In the genomic region with DNA sequence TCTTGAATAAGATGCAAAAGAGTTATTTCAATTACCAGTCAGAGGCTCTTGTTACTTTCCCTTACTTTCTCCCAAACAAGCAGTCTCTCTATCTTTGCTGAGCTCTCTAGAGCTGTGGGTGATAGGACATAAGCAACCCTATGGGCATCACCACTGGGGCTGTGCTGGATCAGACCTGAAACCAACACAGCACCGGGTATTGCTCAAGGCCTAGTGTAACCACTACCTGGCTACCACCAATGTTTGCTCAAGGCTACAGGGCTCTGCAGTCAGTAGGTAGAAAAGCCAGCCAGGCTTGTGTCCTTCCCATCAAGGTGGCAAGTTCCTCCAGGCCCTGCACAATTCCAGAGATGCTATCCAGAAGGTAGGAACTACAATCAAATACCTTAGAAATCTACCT, we compare ENCODE assay signal across 39 cellular contexts. TPM values are rescaled to one million over a fixed set of nuclear protein-coding genes. Genes with fewer than 3 reads are reported as not detected.
"Had no signal": no experiment of that assay in that cellular context is flagged by ENCODE, and none has a peak within 500 bp of the region (broad histone marks: within the 10 kb centered on the region; RNA-seq: fewer than 3 reads in every experiment).

No MANE protein-coding gene starts in this region.

- H3K4me2 ChIP-seq: KMS-11 had no signal

- H3K4me3 ChIP-seq: MG63 had no signal

- H3K9ac ChIP-seq: KMS-11 had no signal

- H3K9me3 ChIP-seq: MG63 had no signal

- H3K36me3 ChIP-seq: MG63 had no signal

- H3K27ac ChIP-seq: KMS-11 had no signal

- H3K27me3 ChIP-seq: MG63 had no signal

- DNase-seq: Karpas-422, Kasumi-1, KG1, MG63, MM.1S, MV-4-11, NCI-H1048, NCI-H1092, NCI-H1092 treated with DMSO at 0.1 percent for 48 hours, NCI-H1105, NCI-H1105 treated with DMSO at 0.1 percent for 48 hours, NCI-H1417, NCI-H1417 treated with DMSO at 0.1 percent for 48 hours, NCI-H1436, NCI-H1436 treated with DMSO at 0.1 percent for 48 hours, NCI-H146, NCI-H1694, NCI-H1694 treated with DMSO at 0.1 percent for 48 hours, NCI-H187, NCI-H187 treated with DMSO at 0.1 percent for 48 hours, NCI-H1930, NCI-H2029, NCI-H2029 treated with DMSO at 0.1 percent for 48 hours, NCI-H2081, NCI-H2081 treated with DMSO at 0.1 percent for 48 hours, NCI-H2107, NCI-H2171, NCI-H2171 treated with DMSO at 0.1 percent for 48 hours, NCI-H2227 treated with DMSO at 0.1 percent for 48 hours, NCI-H226, NCI-H345, NCI-H446, NCI-H446 treated with DMSO at 0.1 percent for 48 hours, NCI-H510A had no signal

RNA-seq across cellular contexts. Expression of gene AGTR2, which starts 35.3 kb away (rescaled TPM):
- total RNA-seq: LHCN-M2, M059J, MCF 10A, NCI-H460 had no signal
